22 cellular contexts compared by ENCODE assay signal in the genomic region with DNA sequence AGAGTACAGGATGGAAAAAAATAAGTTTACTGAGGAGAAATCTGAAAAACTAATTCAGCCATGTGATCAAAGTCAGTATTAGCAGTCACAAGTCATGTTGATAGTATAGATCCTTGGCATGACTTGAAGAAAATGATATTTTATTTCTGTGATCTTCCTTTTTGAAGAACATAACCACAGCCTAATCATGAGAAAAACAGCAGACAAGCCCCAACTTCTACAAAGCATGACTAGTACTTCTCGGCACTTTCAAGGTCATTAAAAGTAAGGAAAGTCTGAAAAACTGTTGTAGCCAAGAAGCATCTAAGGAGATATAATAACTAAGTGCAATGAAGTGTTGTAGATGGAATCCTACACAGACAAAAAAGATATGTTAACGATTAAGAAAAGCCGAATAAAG.
A peak's percentile ranks its signal among the peaks of the same experiment; 100 is the strongest.
DNase-seq lines count a peak whose midpoint lies in the region; ATAC-seq, FAIRE-seq and TF ChIP-seq lines count a peak whose summit lies in the region.
"Had no signal": no experiment of that assay in that cellular context is flagged by ENCODE, and none has a peak within 500 bp of the region (broad histone marks: within the 10 kb centered on the region; RNA-seq: fewer than 3 reads in every experiment).

No MANE protein-coding gene starts in this region.

- peaks cover 6% of the 10 kb centered on the region for H3K4me1 ChIP-seq in RWPE2 (ENCODE audit: insufficient read depth, poor library complexity, severe bottlenecking)
- H3K4me1 ChIP-seq in tibial artery = no peaks in the 10 kb centered on the region
- H3K4me1 ChIP-seq: BLaER1 treated with 17β-estradiol and CSF1 and Interleukin-3, amounts not matched to agents 10 nM and 100 nM; Caco-2 had no signal

- no peak for FAIRE-seq in bronchial epithelial cell (lab: Jason Lieb, UNC)
- FAIRE-seq: A204.1, D721Med, G401.6, GM12891, GM19239 had no signal

- ATAC-seq in RWPE2 (ENCODE audit: low read depth) = peak; percentile 51; the same call in 1 of the 3 replicates
- ATAC-seq: CD8-positive, alpha-beta T cell had no signal

- TF ChIP-seq CTCF in RWPE2 (IDR thresholded peaks at IDR 0.05; ENCODE audit: poor library complexity, severe bottlenecking) (no peak), bronchial epithelial cell (IDR thresholded peaks at IDR 0.05; ENCODE audit: insufficient read depth, low read length, severe bottlenecking) (no peak), tibial artery (IDR thresholded peaks at IDR 0.05) (no peak)

- H3K27me3 ChIP-seq in RWPE2 (ENCODE audit: insufficient read depth, poor library complexity, severe bottlenecking) (no peaks in the 10 kb centered on the region), bronchial epithelial cell (ENCODE audit: control insufficient read depth, insufficient read depth, low read length) (no peaks in the 10 kb centered on the region), tibial artery (no peaks in the 10 kb centered on the region)
- H3K27me3 ChIP-seq: BLaER1 treated with 17β-estradiol and CSF1 and Interleukin-3, amounts not matched to agents 10 nM and 100 nM had no signal

- peak overlapping the region; percentile 5 for H3K27ac ChIP-seq in RWPE2 (ENCODE audit: poor library complexity, severe bottlenecking)
- peak overlapping the region; percentile 3 for H3K27ac ChIP-seq in epithelial cell of prostate
- H3K27ac ChIP-seq in tibial artery = no peak overlapping the region
- H3K27ac ChIP-seq: BLaER1 treated with 17β-estradiol and CSF1 and Interleukin-3, amounts not matched to agents 10 nM and 100 nM; C4-2B had no signal

- no peak for DNase-seq in RWPE2 (ENCODE audit: low spot score)
- peak; percentile 38 for DNase-seq in bronchial epithelial cell (ENCODE audit: low read depth)
- DNase-seq in epithelial cell of prostate (ENCODE audit: low read depth, low spot score) = no peak
- peak; percentile 27 for DNase-seq in iris pigment epithelial cell (ENCODE audit: low read depth)
- no peak for DNase-seq in NCI-H774 (lab: John Stamatoyannopoulos, UW)
- DNase-seq in tibial artery = no peak
- no peak for DNase-seq in RKO (ENCODE audit: low spot score)
- DNase-seq: 8988T; ACHN; Caco-2; Calu3; CD4-positive, alpha-beta T cell; CD8-positive, alpha-beta T cell; DMS79 treated with DMSO at 0.1 percent for 48 hours; GF-D8 had no signal

- H3K9me3 ChIP-seq in RWPE2 (ENCODE audit: severe bottlenecking) (no peaks in the 10 kb centered on the region), tibial artery (no peaks in the 10 kb centered on the region)
- H3K9me3 ChIP-seq: Caco-2 had no signal

- intact Hi-C loops in tibial artery (cut with DNase I; ENCODE audit: low total_unique reads) = no loop called here

- H3K4me3 ChIP-seq in RWPE2 (ENCODE audit: severe bottlenecking) (no peak overlapping the region), bronchial epithelial cell (ENCODE audit: low read depth, low read length) (no peak overlapping the region), tibial artery (no peak overlapping the region)
- H3K4me3 ChIP-seq: BLaER1 treated with 17β-estradiol and CSF1 and Interleukin-3, amounts not matched to agents 10 nM and 100 nM had no signal

- H3K36me3 ChIP-seq in RWPE2 (ENCODE audit: low read depth) (no peaks in the 10 kb centered on the region), bronchial epithelial cell (ENCODE audit: control insufficient read depth, insufficient read depth, low read length) (no peaks in the 10 kb centered on the region), tibial artery (no peaks in the 10 kb centered on the region)
- H3K36me3 ChIP-seq: BLaER1 treated with 17β-estradiol and CSF1 and Interleukin-3, amounts not matched to agents 10 nM and 100 nM had no signal

Comparison
In these comparisons a context has a peak if more than half of its experiments do, and no peak if none do; other contexts are left out.
1. DNase-seq: peak in bronchial epithelial cell (single experiment) and iris pigment epithelial cell (single experiment); none in RWPE2 (single experiment), epithelial cell of prostate (single experiment), NCI-H774 (single experiment), tibial artery (0 of 2) and RKO (single experiment).
2. H3K27ac ChIP-seq: peak in RWPE2 (single experiment) and epithelial cell of prostate (single experiment); none in tibial artery (0 of 2).